ENCODE assay signal across 24 cellular contexts in genomic region chr18:22448238-22448637, GRCh38. TPM values are rescaled to one million over a fixed set of nuclear protein-coding genes. Genes with fewer than 3 reads are reported as not detected.
"Had no signal": no experiment of that assay in that cellular context is flagged by ENCODE, and none has a peak within 500 bp of the region (broad histone marks: within the 10 kb centered on the region; RNA-seq: fewer than 3 reads in every experiment).

No MANE protein-coding gene starts in this region.

- FAIRE-seq: HTR-8/SVneo, RCC 7860 had no signal

- H3K27me3 ChIP-seq: MG63, SJSA1 had no signal

- H3K27ac ChIP-seq: HL-60, SJSA1, SK-N-MC had no signal

- H3K4me3 ChIP-seq: MG63, SJSA1, SK-N-MC had no signal

- H3K4me1 ChIP-seq: SJSA1 had no signal

- H3K36me3 ChIP-seq: MG63, SJSA1 had no signal

- DNase-seq: Karpas-422, KG1, MG63, NCI-H1092, NCI-H1105 treated with DMSO at 0.1 percent for 48 hours, NCI-H1417 treated with DMSO at 0.1 percent for 48 hours, NCI-H146, NCI-H1694 treated with DMSO at 0.1 percent for 48 hours, NCI-H1930, NCI-H2081, NCI-H2107, NCI-H2227 treated with DMSO at 0.1 percent for 48 hours, NCI-H510A, NCI-H524 treated with DMSO at 0.1 percent for 48 hours, NCI-H69, NCI-H774, Right ventricle myocardium superior, RPMI8226, SIG-M5 had no signal

RNA-seq across cellular contexts. Expression of gene CTAGE1, which starts 30.5 kb away (rescaled TPM):
- total RNA-seq: Right ventricle myocardium superior had no signal
